Comparison of ENCODE assay signal across 31 cellular contexts in the genomic region with DNA sequence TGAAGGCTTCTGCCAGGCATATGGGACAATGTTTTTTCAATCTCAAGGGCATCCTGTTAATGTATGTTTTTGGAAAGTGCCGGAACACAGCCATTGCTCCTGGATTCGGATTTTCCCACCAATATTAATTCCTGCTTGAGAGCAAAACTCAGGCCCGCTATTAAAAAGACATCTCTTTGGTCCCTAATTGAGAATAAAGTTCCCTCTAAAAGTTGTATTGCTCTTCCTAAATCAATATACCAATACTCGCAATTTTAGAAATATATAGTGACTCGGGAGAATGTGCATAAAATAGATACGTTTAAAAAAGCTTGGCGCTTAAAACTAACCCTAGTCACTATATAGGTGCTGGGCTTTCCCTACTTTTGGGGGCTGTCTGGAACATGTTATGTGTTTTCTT. TPM values are rescaled to one million over a fixed set of nuclear protein-coding genes. Genes with fewer than 3 reads are reported as not detected.
DNase-seq lines count a peak whose midpoint lies in the region; ATAC-seq and TF ChIP-seq lines count a peak whose summit lies in the region.
"Had no signal": no experiment of that assay in that cellular context is flagged by ENCODE, and none has a peak within 500 bp of the region (broad histone marks: within the 10 kb centered on the region; RNA-seq: fewer than 3 reads in every experiment).

No MANE protein-coding gene starts in this region.

- H3K36me3 ChIP-seq in esophagus muscularis mucosa = no peaks in the 10 kb centered on the region
- H3K36me3 ChIP-seq: BLaER1, cardiac muscle cell, tibial nerve, WERI-Rb-1 had no signal

- no peak overlapping the region for H3K4me3 ChIP-seq in esophagus muscularis mucosa
- H3K4me3 ChIP-seq in foreskin fibroblast (ENCODE audit: low read depth in 1 of 2, low read length in 2 of 2) = no peak overlapping the region
- H3K4me3 ChIP-seq: cardiac muscle cell, tibial nerve had no signal

- peaks cover 19 to 23% (median 22%) of the 10 kb centered on the region in 4 donors for H3K4me1 ChIP-seq in esophagus muscularis mucosa
- H3K4me1 ChIP-seq: BLaER1 had no signal

- no peak for TF ChIP-seq CTCF in esophagus muscularis mucosa (IDR thresholded peaks at IDR 0.05)
- no peak for TF ChIP-seq CTCF in mesothelial cell of epicardium (IDR thresholded peaks at IDR 0.05; ENCODE audit: unreplicated experiment)
- no peak for TF ChIP-seq CTCF in foreskin fibroblast (IDR thresholded peaks at IDR 0.05; ENCODE audit: low read depth, low read length)

- WGBS in esophagus muscularis mucosa = 77% methylated on average over 7 of the region's 7 CpGs

- H3K27me3 Mint-ChIP-seq in mesothelial cell of epicardium (ENCODE audit: low read depth) = peaks cover 79% of the 10 kb centered on the region
- H3K27me3 Mint-ChIP-seq in stimulated activated naive B cell treated with anti-CD40 and anti-IgM and Interleukin-4, amounts not matched to agents 10 μg/mL and 1 μg/mL and 100 μg/mL, for 72 hours = peaks cover 63 to 76% of the 10 kb centered on the region in 2 donors

- peaks cover 67% of the 10 kb centered on the region for H3K4me1 Mint-ChIP-seq in mesothelial cell of epicardium
- H3K4me1 Mint-ChIP-seq in stimulated activated naive B cell treated with anti-CD40 and anti-IgM and Interleukin-4, amounts not matched to agents 10 μg/mL and 1 μg/mL and 100 μg/mL, for 72 hours = peaks cover 5 to 17% of the 10 kb centered on the region in 2 donors

- H3K27ac ChIP-seq in esophagus muscularis mucosa (replicated peaks in 1 of 4) = peak overlapping the region; percentile 87 to 91 (median 90)
- H3K27ac ChIP-seq: BLaER1, cardiac muscle cell, coronary artery, GM23248, RWPE1, tibial nerve, WERI-Rb-1 had no signal

- no peak for TF ChIP-seq POLR2A in esophagus muscularis mucosa (IDR thresholded peaks at IDR 0.05; ENCODE audit: low read depth)

- peaks cover 5% of the 10 kb centered on the region for H3K36me3 Mint-ChIP-seq in mesothelial cell of epicardium
- peaks cover 4 to 6% of the 10 kb centered on the region in 2 donors for H3K36me3 Mint-ChIP-seq in stimulated activated naive B cell treated with anti-CD40 and anti-IgM and Interleukin-4, amounts not matched to agents 10 μg/mL and 1 μg/mL and 100 μg/mL, for 72 hours

- peaks cover 0 to 75% (median 8%) of the 10 kb centered on the region in 4 donors for H3K27me3 ChIP-seq in esophagus muscularis mucosa

- no peaks in the 10 kb centered on the region for H3K9me3 Mint-ChIP-seq in mesothelial cell of epicardium
- peaks cover 4% of the 10 kb centered on the region in 2 donors for H3K9me3 Mint-ChIP-seq in stimulated activated naive B cell treated with anti-CD40 and anti-IgM and Interleukin-4, amounts not matched to agents 10 μg/mL and 1 μg/mL and 100 μg/mL, for 72 hours

- intact Hi-C loops in esophagus muscularis mucosa (cut with DNase I) = loop anchor here (10.0 kb wide), 1 partner anchor 836 kb away; no protein-coding TSS in a partner anchor

- no peak for ATAC-seq in stimulated activated naive B cell treated with anti-CD40 and anti-IgM and Interleukin-4, amounts not matched to agents 10 μg/mL and 1 μg/mL and 100 μg/mL, for 72 hours (replicated peaks)
- ATAC-seq in GM19035 (IDR thresholded peaks at IDR 0.05; ENCODE audit: unreplicated experiment) (no peak), GM19328 (IDR thresholded peaks at IDR 0.05; ENCODE audit: unreplicated experiment) (no peak)
- ATAC-seq: sciatic nerve, T-cell had no signal

- H3K4me3 Mint-ChIP-seq in mesothelial cell of epicardium = peak overlapping the region; percentile 94
- H3K4me3 Mint-ChIP-seq in stimulated activated naive B cell treated with anti-CD40 and anti-IgM and Interleukin-4, amounts not matched to agents 10 μg/mL and 1 μg/mL and 100 μg/mL, for 72 hours = no peak overlapping the region
- H3K4me3 Mint-ChIP-seq: activated naive CD8-positive, alpha-beta T cell had no signal

- H3K9me3 ChIP-seq in esophagus muscularis mucosa = no peaks in the 10 kb centered on the region
- H3K9me3 ChIP-seq: tibial nerve had no signal

- TF ChIP-seq EP300 in esophagus muscularis mucosa (IDR thresholded peaks at IDR 0.05) = no peak

- DNase-seq in HuH-7.5 (ENCODE audit: low spot score) (peak; percentile 2), esophagus muscularis mucosa (ENCODE audit: extremely low spot score) (no peak), mesothelial cell of epicardium (ENCODE audit: low spot score in 2 of 2, unreplicated experiment in 2 of 2) (no peak), foreskin fibroblast (no peak)
- no peak for DNase-seq in stimulated activated naive B cell treated with anti-CD40 and anti-IgM and Interleukin-4, amounts not matched to agents 10 μg/mL and 1 μg/mL and 100 μg/mL, for 72 hours
- DNase-seq: activated CD4-positive, alpha-beta T cell treated with anti-CD3 and anti-CD28 coated beads for 48 hours; activated CD8-positive, alpha-beta memory T cell treated with anti-CD3 and anti-CD28 coated beads for 24 hours; activated effector memory CD4-positive, alpha-beta T cell treated with Interleukin-2 at 50 U/mL for 16 hours; activated T-cell treated with anti-CD3 and anti-CD28 coated beads for 4 hours; anterior cingulate cortex; effector CD8-positive, alpha-beta T cell; GM23248; head of caudate nucleus; KG1; NCI-H1105; NCI-H187; NCI-H2171; NCI-H82; stimulated activated CD4-positive, alpha-beta T cell treated with anti-CD3 and anti-CD28 coated beads, Interleukin-4, amount 100 ng/mL, for 24 hours; T-cell; WERI-Rb-1 had no signal

- H3K27ac Mint-ChIP-seq in mesothelial cell of epicardium = peak overlapping the region; percentile 99
- H3K27ac Mint-ChIP-seq in stimulated activated naive B cell treated with anti-CD40 and anti-IgM and Interleukin-4, amounts not matched to agents 10 μg/mL and 1 μg/mL and 100 μg/mL, for 72 hours = peak overlapping the region; percentile 25
- H3K27ac Mint-ChIP-seq: activated naive CD8-positive, alpha-beta T cell; T-cell had no signal

RNA-seq across cellular contexts. Expression of a gene that starts 15.5 kb away (rescaled TPM):
- total RNA-seq in esophagus muscularis mucosa (10 to 100 TPM; 17.4 to 48.6 (median 34.0) TPM), mesothelial cell of epicardium (88.7 to 99.3 TPM (median 95.5 TPM) in 3 replicates)
- total RNA-seq: lung microvascular endothelial cell, sciatic nerve, T-cell, tibial nerve had no signal
